ENCODE assay signal across 12 cellular contexts in genomic region chr19:45492137-45492626, GRCh38. TPM values are rescaled to one million over a fixed set of nuclear protein-coding genes. Genes with fewer than 3 reads are reported as not detected.
A peak's percentile ranks its signal among the peaks of the same experiment; 100 is the strongest.
DNase-seq lines count a peak whose midpoint lies in the region; ATAC-seq and TF ChIP-seq lines count a peak whose summit lies in the region.
"Had no signal": no experiment of that assay in that cellular context is flagged by ENCODE, and none has a peak within 500 bp of the region (broad histone marks: within the 10 kb centered on the region; RNA-seq: fewer than 3 reads in every experiment).

No MANE protein-coding gene starts in this region.

- peaks cover 19 to 31% (median 29%) of the 10 kb centered on the region in 11 experiments for H3K27me3 ChIP-seq in BLaER1 treated with 17β-estradiol and CSF1 and Interleukin-3, amounts not matched to agents 10 nM and 100 nM
- 0 out of 2 replicates have a peak, but pooled peaks cover 3% of the 10 kb centered on the region for H3K27me3 ChIP-seq in HUES6 (ENCODE audit: control insufficient read depth, insufficient read depth, low read length)
- no peaks in the 10 kb centered on the region for H3K27me3 ChIP-seq in fibroblast of lung (ENCODE audit: control insufficient read depth, insufficient read depth, low read length)
- H3K27me3 ChIP-seq in prostate gland (replicated peaks; ENCODE audit: insufficient read depth): no peaks in the 10 kb centered on the region
- H3K27me3 ChIP-seq: brain microvascular endothelial cell had no signal

- peaks cover 0 to 26% (median 11%) of the 10 kb centered on the region in 11 experiments; a peak in 10 of 22 replicates for H4K20me1 ChIP-seq in BLaER1 treated with 17β-estradiol and CSF1 and Interleukin-3, amounts not matched to agents 10 nM and 100 nM
- no peaks in the 10 kb centered on the region for H4K20me1 ChIP-seq in fibroblast of lung (ENCODE audit: control insufficient read depth, extremely low read depth, insufficient read depth, low read length)

- TF ChIP-seq CTCF in fibroblast of lung (conservative IDR thresholded peaks at IDR 0.05 in 1 of 2, IDR thresholded peaks at IDR 0.05 in 1 of 2; ENCODE audit: low read depth in 1 of 2, low read length in 2 of 2): no peak
- TF ChIP-seq CTCF in prostate gland (IDR thresholded peaks at IDR 0.05): no peak
- no peak for TF ChIP-seq CTCF in GM13976 (IDR thresholded peaks at IDR 0.05; ENCODE audit: borderline replicate concordance, control extremely low read depth, extremely low read depth, insufficient read depth, missing control alignments)

- H2AFZ ChIP-seq in fibroblast of lung (ENCODE audit: low read length): no peak overlapping the region

- H3K4me2 ChIP-seq in BLaER1 treated with 17β-estradiol and CSF1 and Interleukin-3, amounts not matched to agents 10 nM and 100 nM: peak overlapping the region; percentile 87 to 98 (median 94)
- H3K4me2 ChIP-seq in fibroblast of lung (ENCODE audit: extremely low read depth, insufficient read depth, low read length): peak overlapping the region; percentile 83

- no peaks in the 10 kb centered on the region for H3K79me2 ChIP-seq in fibroblast of lung (ENCODE audit: control insufficient read depth, insufficient read depth, low read length)

- peak overlapping the region in 9 of 10 experiments; percentile 61 to 74 (median 66); a peak in 18 of 20 replicates for H3K4me3 ChIP-seq in BLaER1 treated with 17β-estradiol and CSF1 and Interleukin-3, amounts not matched to agents 10 nM and 100 nM
- H3K4me3 ChIP-seq in HUES6 (ENCODE audit: low read depth, low read length) (peak overlapping the region; percentile 80), fibroblast of lung (replicated peaks in 1 of 4; ENCODE audit: control extremely low read depth in 1 of 4, insufficient read depth in 1 of 4, low read depth in 3 of 4, low read length in 4 of 4) (peak overlapping the region in 2 of 4 experiments; percentile 58 to 76), prostate gland (peak overlapping the region; percentile 48 to 72)

- WGBS in prostate gland: 91% methylated on average over 5 of the region's 5 CpGs

- intact Hi-C loops in prostate gland (cut with DNase I): no loop called here

- H3K27ac ChIP-seq in BLaER1 treated with 17β-estradiol and CSF1 and Interleukin-3, amounts not matched to agents 10 nM and 100 nM: peak overlapping the region in 5 of 11 experiments; percentile 35 to 71 (median 63); a peak in 7 of 22 replicates
- no peak overlapping the region for H3K27ac ChIP-seq in HUES6 (ENCODE audit: low read depth, low read length)
- no peak overlapping the region for H3K27ac ChIP-seq in fibroblast of lung (ENCODE audit: insufficient read depth, low read length)
- peak overlapping the region; percentile 69 to 80 for H3K27ac ChIP-seq in prostate gland
- H3K27ac ChIP-seq: brain microvascular endothelial cell had no signal

- H3K4me1 ChIP-seq in BLaER1 treated with 17β-estradiol and CSF1 and Interleukin-3, amounts not matched to agents 10 nM and 100 nM: peaks cover 18 to 35% (median 28%) of the 10 kb centered on the region in 10 experiments
- H3K4me1 ChIP-seq in HUES6 (ENCODE audit: control insufficient read depth, insufficient read depth, low read length): no peaks in the 10 kb centered on the region
- peaks cover 5% of the 10 kb centered on the region for H3K4me1 ChIP-seq in fibroblast of lung (ENCODE audit: control insufficient read depth, extremely low read depth, insufficient read depth, low read length)
- no peaks in the 10 kb centered on the region for H3K4me1 ChIP-seq in prostate gland (replicated peaks)

- no peak for ATAC-seq in GM21723 (IDR thresholded peaks at IDR 0.05; ENCODE audit: unreplicated experiment)

- peak overlapping the region in 10 of 11 experiments; percentile 68 to 82 (median 75); a peak in 16 of 22 replicates for H3K9ac ChIP-seq in BLaER1 treated with 17β-estradiol and CSF1 and Interleukin-3, amounts not matched to agents 10 nM and 100 nM
- H3K9ac ChIP-seq in HUES6 (ENCODE audit: low read length) (no peak overlapping the region), fibroblast of lung (ENCODE audit: insufficient read depth, low read length) (no peak overlapping the region)

- H3K9me3 ChIP-seq in BLaER1 treated with 17β-estradiol and CSF1 and Interleukin-3, amounts not matched to agents 10 nM and 100 nM (replicated peaks in 1 of 11): no peaks in the 10 kb centered on the region
- H3K9me3 ChIP-seq in HUES6 (ENCODE audit: control insufficient read depth, insufficient read depth, low read depth, low read length) (no peaks in the 10 kb centered on the region), fibroblast of lung (ENCODE audit: control insufficient read depth, insufficient read depth, low read depth, low read length) (no peaks in the 10 kb centered on the region), prostate gland (no peaks in the 10 kb centered on the region)

- DNase-seq in fibroblast of lung (ENCODE audit: low read depth in 2 of 2): no peak
- no peak for DNase-seq in prostate gland (ENCODE audit: low spot score)
- no peak for DNase-seq in NCI-H748 (lab: John Stamatoyannopoulos, UW; ENCODE audit: unreplicated experiment)
- DNase-seq in GM13976 (ENCODE audit: low spot score): no peak
- no peak for DNase-seq in NCI-H1048 (lab: John Stamatoyannopoulos, UW)
- DNase-seq: brain microvascular endothelial cell, NCI-H2081 treated with DMSO at 0.1 percent for 48 hours, posterior cingulate gyrus, SHP77 treated with DMSO at 0.1 percent for 48 hours had no signal

- peaks cover 0 to 30% (median 0%) of the 10 kb centered on the region in 11 experiments; a peak in 4 of 22 replicates for H3K36me3 ChIP-seq in BLaER1 treated with 17β-estradiol and CSF1 and Interleukin-3, amounts not matched to agents 10 nM and 100 nM
- H3K36me3 ChIP-seq in HUES6 (ENCODE audit: control insufficient read depth, insufficient read depth, low read length) (0 out of 2 replicates have a peak, but pooled peaks cover 13% of the 10 kb centered on the region), fibroblast of lung (ENCODE audit: control insufficient read depth, insufficient read depth, low read length) (no peaks in the 10 kb centered on the region), prostate gland (no peaks in the 10 kb centered on the region)
- H3K36me3 ChIP-seq: brain microvascular endothelial cell had no signal

- TF ChIP-seq POLR2A in prostate gland (IDR thresholded peaks at IDR 0.05): no peak

- in situ Hi-C loops in GM13976 (cut with MboI; ENCODE audit: low sequenced_read_pairs, unreplicated experiment): no loop called here

RNA-seq across cellular contexts. Expression of gene RTN2, which starts 4.7 kb away (rescaled TPM):
- total RNA-seq in fibroblast of lung (5.1 and 7.9 TPM in 2 replicates), prostate gland (10 to 100 TPM in 1 of 2 donors, 1 to 10 TPM in 1; 7.2 to 19.7 TPM)
- 8.9 and 11.7 TPM in 2 replicates for polyA plus RNA-seq in fibroblast of lung
- polyA plus RNA-seq in fibroblast of lung (2012): 19.8 and 23.8 TPM in 2 replicates
- polyA minus RNA-seq in fibroblast of lung (ENCODE audit: low replicate concordance): 15.0 and 45.2 TPM in 2 replicates

RNA-seq across cellular contexts. Expression of gene PPM1N, which starts 6.1 kb away (rescaled TPM):
- 1.8 and 2.8 TPM in 2 replicates for total RNA-seq in fibroblast of lung
- 2.3 and 2.6 TPM in 2 replicates for polyA plus RNA-seq in fibroblast of lung
- polyA plus RNA-seq in fibroblast of lung (2012): 3.1 and 3.2 TPM in 2 replicates
- polyA minus RNA-seq in fibroblast of lung (ENCODE audit: low replicate concordance): not detected in 2 replicates
- 1 to 10 TPM in 1 of 2 donors, under 1 TPM in 1; 0.36 to 1.8 TPM for total RNA-seq in prostate gland

RNA-seq across cellular contexts. Expression of gene VASP, which starts 15.1 kb away (rescaled TPM):
- 33.1 and 40.3 TPM in 2 replicates for total RNA-seq in fibroblast of lung
- 62.3 and 67.9 TPM in 2 replicates for polyA plus RNA-seq in fibroblast of lung
- polyA plus RNA-seq in fibroblast of lung (2012): 74.5 and 87.1 TPM in 2 replicates
- 70.0 and 82.2 TPM in 2 replicates for polyA minus RNA-seq in fibroblast of lung (ENCODE audit: low replicate concordance)
- total RNA-seq in prostate gland: 100 to 1,000 TPM in 1 of 2 donors, 10 to 100 TPM in 1; 82.7 to 119 TPM

RNA-seq across cellular contexts. Expression of gene FOSB, which starts 24.4 kb away (rescaled TPM):
- total RNA-seq in fibroblast of lung (9.5 and 24.9 TPM in 2 replicates), prostate gland (1 to 10 TPM; 2.5 to 6.4 TPM)
- polyA plus RNA-seq in fibroblast of lung: 2.8 and 48.6 TPM in 2 replicates
- 4.6 and 43.1 TPM in 2 replicates for polyA plus RNA-seq in fibroblast of lung (2012)
- polyA minus RNA-seq in fibroblast of lung (ENCODE audit: low replicate concordance): 20.3 and 218 TPM in 2 replicates

Comparison
In these comparisons a context has a peak if more than half of its experiments do, and no peak if none do; other contexts are left out.
1. H3K27ac ChIP-seq: peak in prostate gland (2 of 2); none in HUES6 (single experiment) and fibroblast of lung (single experiment).
2. H3K9ac ChIP-seq: peak in BLaER1 treated with 17β-estradiol and CSF1 and Interleukin-3, amounts not matched to agents 10 nM and 100 nM (10 of 11); none in HUES6 (single experiment) and fibroblast of lung (single experiment).